1 cellular context compared by ENCODE assay signal in the genomic region with DNA sequence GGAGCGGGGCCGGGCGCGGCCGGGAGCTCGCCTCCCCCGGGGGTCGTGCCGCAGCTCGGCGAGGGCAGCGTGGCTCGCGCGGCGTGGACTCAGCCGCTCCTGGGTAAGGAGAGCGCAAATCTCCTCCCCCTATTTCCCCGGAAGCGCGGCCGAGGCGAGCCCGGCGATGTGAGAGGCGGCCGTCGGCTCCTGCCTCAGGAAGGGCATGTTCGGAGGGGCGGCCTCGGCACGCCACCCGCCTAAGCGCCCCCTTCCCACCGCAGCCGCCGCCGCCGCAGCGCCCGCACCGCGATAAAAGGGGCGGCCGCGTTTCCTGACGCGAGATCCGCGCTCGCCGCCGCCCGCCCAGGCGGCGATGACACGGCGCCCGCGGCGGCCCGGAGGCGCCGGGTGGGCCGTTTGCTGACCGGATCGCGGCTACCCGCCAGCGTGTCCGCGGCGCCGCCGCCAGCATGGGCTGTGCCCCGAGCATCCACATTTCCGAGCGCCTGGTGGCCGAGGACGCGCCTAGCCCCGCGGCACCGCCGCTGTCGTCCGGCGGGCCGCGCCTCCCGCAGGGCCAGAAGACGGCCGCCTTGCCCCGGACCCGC.
TF ChIP-seq lines count a peak whose summit lies in the region.

A gene with protein sequence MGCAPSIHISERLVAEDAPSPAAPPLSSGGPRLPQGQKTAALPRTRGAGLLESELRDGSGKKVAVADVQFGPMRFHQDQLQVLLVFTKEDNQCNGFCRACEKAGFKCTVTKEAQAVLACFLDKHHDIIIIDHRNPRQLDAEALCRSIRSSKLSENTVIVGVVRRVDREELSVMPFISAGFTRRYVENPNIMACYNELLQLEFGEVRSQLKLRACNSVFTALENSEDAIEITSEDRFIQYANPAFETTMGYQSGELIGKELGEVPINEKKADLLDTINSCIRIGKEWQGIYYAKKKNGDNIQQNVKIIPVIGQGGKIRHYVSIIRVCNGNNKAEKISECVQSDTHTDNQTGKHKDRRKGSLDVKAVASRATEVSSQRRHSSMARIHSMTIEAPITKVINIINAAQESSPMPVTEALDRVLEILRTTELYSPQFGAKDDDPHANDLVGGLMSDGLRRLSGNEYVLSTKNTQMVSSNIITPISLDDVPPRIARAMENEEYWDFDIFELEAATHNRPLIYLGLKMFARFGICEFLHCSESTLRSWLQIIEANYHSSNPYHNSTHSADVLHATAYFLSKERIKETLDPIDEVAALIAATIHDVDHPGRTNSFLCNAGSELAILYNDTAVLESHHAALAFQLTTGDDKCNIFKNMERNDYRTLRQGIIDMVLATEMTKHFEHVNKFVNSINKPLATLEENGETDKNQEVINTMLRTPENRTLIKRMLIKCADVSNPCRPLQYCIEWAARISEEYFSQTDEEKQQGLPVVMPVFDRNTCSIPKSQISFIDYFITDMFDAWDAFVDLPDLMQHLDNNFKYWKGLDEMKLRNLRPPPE (plus strand): TSS at position 146 of the 590 bp plus-strand sequence. CDS start 307 bp downstream, at position 453.

TF ChIP-seq in liver, 16 proteins besides CTCF, POLR2A, EP300 and RAD21 (continued from another document):
- TF ChIP-seq, protein P1, sequence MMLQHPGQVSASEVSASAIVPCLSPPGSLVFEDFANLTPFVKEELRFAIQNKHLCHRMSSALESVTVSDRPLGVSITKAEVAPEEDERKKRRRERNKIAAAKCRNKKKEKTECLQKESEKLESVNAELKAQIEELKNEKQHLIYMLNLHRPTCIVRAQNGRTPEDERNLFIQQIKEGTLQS (IDR thresholded peaks at IDR 0.05), result no peak
- TF ChIP-seq EGR1 (IDR thresholded peaks at IDR 0.05; ENCODE audit: low read depth in 2 of 2) (no peak), GABPA (IDR thresholded peaks at IDR 0.05 in 1 of 2, conservative IDR thresholded peaks at IDR 0.05 in 1 of 2) (no peak)
